In genomic region chr15:32366492-32366891, GRCh38 we compare ENCODE assay signal across 4 cellular contexts. TPM values are rescaled to one million over a fixed set of nuclear protein-coding genes. Genes with fewer than 3 reads are reported as not detected.
"Had no signal": no experiment of that assay in that cellular context is flagged by ENCODE, and none has a peak within 500 bp of the region (broad histone marks: within the 10 kb centered on the region; RNA-seq: fewer than 3 reads in every experiment).

No MANE protein-coding gene starts in this region.

RNA-seq across cellular contexts. Expression of gene GOLGA8K, which starts 36.6 kb away (rescaled TPM):
- total RNA-seq: MCF 10A, OCI-LY7, Peyer's patch, SJSA1 had no signal
